ENCODE assay signal across 10 cellular contexts in the genomic region with DNA sequence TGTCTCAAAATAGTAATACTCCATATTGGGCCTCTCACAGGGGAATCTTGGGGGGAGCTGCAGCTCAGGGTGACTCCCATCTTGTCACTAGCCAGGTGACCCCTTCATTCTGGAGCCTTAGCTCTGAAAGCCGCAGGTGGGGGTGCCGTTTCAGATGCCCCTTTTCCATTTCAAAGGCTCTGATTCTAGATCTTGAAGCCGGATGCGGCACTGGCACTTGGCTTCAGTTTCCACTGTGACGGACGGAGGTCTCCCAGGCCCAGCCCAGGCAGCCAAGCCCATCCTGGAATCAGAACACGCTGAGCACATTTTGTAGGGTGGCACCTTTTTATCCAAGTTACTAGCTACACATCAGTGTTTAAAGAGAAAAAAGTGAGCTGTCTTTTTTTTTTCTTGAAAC. TPM values are rescaled to one million over a fixed set of nuclear protein-coding genes. Genes with fewer than 3 reads are reported as not detected.
"Had no signal": no experiment of that assay in that cellular context is flagged by ENCODE, and none has a peak within 500 bp of the region (broad histone marks: within the 10 kb centered on the region; RNA-seq: fewer than 3 reads in every experiment).

No MANE protein-coding gene starts in this region.

- H3K4me3 ChIP-seq: GM23248, HAP-1, K562 had no signal

- FAIRE-seq: HTR-8/SVneo, K562 had no signal

- ATAC-seq: HCT116, K562 had no signal

- H3K4me1 ChIP-seq: HAP-1 had no signal

- DNase-seq: GM23248, GOT3, H7, HFFc6, IMR-90, KG1 had no signal

- H3K27ac ChIP-seq: GM23248 had no signal

- H3K36me3 ChIP-seq: HAP-1 had no signal

- H3K9me3 ChIP-seq: HAP-1 had no signal

- H2AFZ ChIP-seq: GM23248 had no signal

- H3K9ac ChIP-seq: GM23248 had no signal

RNA-seq across cellular contexts. Expression of gene BIK, which starts 6.4 kb away (rescaled TPM):
- total RNA-seq: GM23248 had no signal
- polyA plus RNA-seq: GM23248, IMR-90 had no signal
